In genomic region chr2:181426687-181427086, GRCh38 we compare ENCODE assay signal across 26 cellular contexts. TPM values are rescaled to one million over a fixed set of nuclear protein-coding genes. Genes with fewer than 3 reads are reported as not detected.
DNase-seq lines count a peak whose midpoint lies in the region; ATAC-seq and TF ChIP-seq lines count a peak whose summit lies in the region.
"Had no signal": no experiment of that assay in that cellular context is flagged by ENCODE, and none has a peak within 500 bp of the region (broad histone marks: within the 10 kb centered on the region; RNA-seq: fewer than 3 reads in every experiment).

No MANE protein-coding gene starts in this region.

- CTCF ChIA-PET in CD8-positive, alpha-beta T cell (lab: Charles Lee) = interaction anchor here (0.7 to 1.8 kb wide), 3 partner anchors 12 to 30 kb away, joined by 3 to 4 read pairs (median 4); no protein-coding TSS in a partner anchor

- peak; percentile 75 for DNase-seq in NCI-H2107 treated with DMSO at 0.1 percent for 48 hours (lab: John Stamatoyannopoulos, UW; ENCODE audit: unreplicated experiment)
- DNase-seq in NCI-H2107 (lab: John Stamatoyannopoulos, UW) = no peak
- peak; percentile 50 for DNase-seq in NCI-H2029 (lab: John Stamatoyannopoulos, UW)
- DNase-seq in NCI-H69 (lab: John Stamatoyannopoulos, UW) = peak; percentile 93
- DNase-seq in SIG-M5 (lab: John Stamatoyannopoulos, UW) = no peak
- DNase-seq in CD8-positive, alpha-beta T cell = no peak
- DNase-seq: CD4-positive, CD25-positive, alpha-beta regulatory T cell; effector memory CD8-positive, alpha-beta T cell; foreskin keratinocyte; Kasumi-1; left cardiac atrium; MV-4-11; occipital lobe; trophoblast cell had no signal

- intact Hi-C loops in CD8-positive, alpha-beta T cell (cut with DNase I, micrococcal nuclease) = no loop called here

- no peaks in the 10 kb centered on the region for H3K36me3 Mint-ChIP-seq in CD8-positive, alpha-beta T cell
- H3K36me3 Mint-ChIP-seq: activated naive CD4-positive, alpha-beta T cell treated with anti-CD3 and anti-CD28 coated beads, Interleukin-2, amount 50 U/mL, for 24 hours; CD4-positive, CD25-positive, alpha-beta regulatory T cell; memory B cell had no signal

- H3K4me1 Mint-ChIP-seq in CD8-positive, alpha-beta T cell (ENCODE audit: low read depth) = peaks cover 18% of the 10 kb centered on the region

- no peak for TF ChIP-seq CTCF in CD8-positive, alpha-beta T cell (IDR thresholded peaks at IDR 0.05)

- no peaks in the 10 kb centered on the region for H3K27me3 Mint-ChIP-seq in CD8-positive, alpha-beta T cell (ENCODE audit: low read depth)
- H3K27me3 Mint-ChIP-seq: activated naive CD4-positive, alpha-beta T cell treated with anti-CD3 and anti-CD28 coated beads, Interleukin-2, amount 50 U/mL, for 24 hours; CD4-positive, CD25-positive, alpha-beta regulatory T cell; effector memory CD8-positive, alpha-beta T cell; memory B cell had no signal

- no peak for ATAC-seq in GM21717 (IDR thresholded peaks at IDR 0.05; ENCODE audit: unreplicated experiment)
- ATAC-seq in GM19455 (IDR thresholded peaks at IDR 0.05; ENCODE audit: unreplicated experiment) = no peak
- ATAC-seq in CD8-positive, alpha-beta T cell = no peak
- ATAC-seq: effector memory CD8-positive, alpha-beta T cell; esophagus mucosa; foreskin keratinocyte; HCT116; left cardiac atrium had no signal

- H3K4me3 Mint-ChIP-seq in CD8-positive, alpha-beta T cell = no peak overlapping the region
- H3K4me3 Mint-ChIP-seq: activated naive CD4-positive, alpha-beta T cell treated with anti-CD3 and anti-CD28 coated beads, Interleukin-2, amount 50 U/mL, for 24 hours; activated T-helper 1 cell treated with anti-CD3 and anti-CD28 coated beads, Interleukin-12 subunit alpha, Interleukin-12 subunit beta, Interleukin-2, Interleukin-4 antibody, amounts not matched to agents 30 ng/mL and 10 ng/mL and 1 ng/mL, durations not matched to agents 14 hours and 24 hours and 36 hours; CD4-positive, CD25-positive, alpha-beta regulatory T cell; effector memory CD8-positive, alpha-beta T cell; memory B cell; T-helper 2 cell treated with Interferon-gamma antibody and Interleukin-4, amounts not matched to agents 5 μg/mL and 100 μg/mL, for 36 hours had no signal

- H3K4me1 ChIP-seq in CD8-positive, alpha-beta T cell (ENCODE audit: insufficient read depth, low read length) = peaks cover 10% of the 10 kb centered on the region
- H3K4me1 ChIP-seq: foreskin keratinocyte had no signal

- no peaks in the 10 kb centered on the region for H3K27me3 ChIP-seq in CD8-positive, alpha-beta T cell (ENCODE audit: insufficient read depth, low read length)
- H3K27me3 ChIP-seq: foreskin keratinocyte had no signal

- H3K9me3 Mint-ChIP-seq in CD8-positive, alpha-beta T cell = no peaks in the 10 kb centered on the region
- H3K9me3 Mint-ChIP-seq: activated naive CD4-positive, alpha-beta T cell treated with anti-CD3 and anti-CD28 coated beads, Interleukin-2, amount 50 U/mL, for 24 hours; effector memory CD8-positive, alpha-beta T cell; memory B cell had no signal

- POLR2A ChIA-PET in CD8-positive, alpha-beta T cell (lab: Charles Lee) = interaction anchor here (1.0 kb wide), 1 partner anchor 69 kb away, joined by 3 read pairs; no protein-coding TSS in a partner anchor

- no peaks in the 10 kb centered on the region for H3K36me3 ChIP-seq in CD8-positive, alpha-beta T cell (ENCODE audit: insufficient read depth, low read length)

- H3K27ac ChIP-seq in CD8-positive, alpha-beta T cell (ENCODE audit: low read depth, low read length) = no peak overlapping the region
- H3K27ac ChIP-seq: 22Rv1, coronary artery, foreskin keratinocyte, HL-60, SK-N-MC had no signal

- no peak overlapping the region for H3K4me3 ChIP-seq in CD8-positive, alpha-beta T cell (ENCODE audit: low read depth, low read length)
- H3K4me3 ChIP-seq: coronary artery, SK-N-MC had no signal

- no peaks in the 10 kb centered on the region for H3K9me3 ChIP-seq in CD8-positive, alpha-beta T cell (ENCODE audit: low read length)

- no peak overlapping the region for H3K27ac Mint-ChIP-seq in CD8-positive, alpha-beta T cell
- H3K27ac Mint-ChIP-seq: activated naive CD4-positive, alpha-beta T cell treated with anti-CD3 and anti-CD28 coated beads, Interleukin-2, amount 50 U/mL, for 24 hours; CD4-positive, CD25-positive, alpha-beta regulatory T cell; effector memory CD8-positive, alpha-beta T cell; memory B cell; T-helper 2 cell treated with Interferon-gamma antibody and Interleukin-4, amounts not matched to agents 5 μg/mL and 100 μg/mL, for 36 hours had no signal

RNA-seq across cellular contexts. Expression of gene ITGA4, which starts 30.5 kb away (rescaled TPM):
- total RNA-seq in CD8-positive, alpha-beta T cell = 100 to 1,000 TPM; 102 TPM

Comparison
In these comparisons a context has a peak if more than half of its experiments do, and no peak if none do; other contexts are left out.
1. DNase-seq: peak in NCI-H2107 treated with DMSO at 0.1 percent for 48 hours (single experiment), NCI-H2029 (single experiment) and NCI-H69 (single experiment); none in NCI-H2107 (single experiment), SIG-M5 (single experiment) and CD8-positive, alpha-beta T cell (0 of 7).